ENCODE assay signal across 8 cellular contexts in genomic region chr7:82481499-82482097, GRCh38. TPM values are rescaled to one million over a fixed set of nuclear protein-coding genes. Genes with fewer than 3 reads are reported as not detected.
A peak's percentile ranks its signal among the peaks of the same experiment; 100 is the strongest.
DNase-seq lines count a peak whose midpoint lies in the region; ATAC-seq and TF ChIP-seq lines count a peak whose summit lies in the region.

No MANE protein-coding gene starts in this region.

- peak; percentile 25 for DNase-seq in EL
- peak; percentile 27 for DNase-seq in NCI-H2081 treated with DMSO at 0.1 percent for 48 hours (lab: John Stamatoyannopoulos, UW)
- no peak for DNase-seq in coronary artery (ENCODE audit: low spot score)
- DNase-seq in neural crest cell (ENCODE audit: low read depth, low spot score), result no peak
- no peak for DNase-seq in NK-92 (lab: John Stamatoyannopoulos, UW; ENCODE audit: unreplicated experiment)
- no peak for DNase-seq in activated CD8-positive, alpha-beta memory T cell treated with anti-CD3 and anti-CD28 coated beads, Interleukin-2, amount 50 U/mL, for 48 hours

- no peak overlapping the region for H3K4me3 ChIP-seq in coronary artery

- TF ChIP-seq CTCF in coronary artery (IDR thresholded peaks at IDR 0.05), result peak; percentile 67
- TF ChIP-seq CTCF in neural crest cell (conservative IDR thresholded peaks at IDR 0.05), result peak; percentile 88

- H3K4me1 Mint-ChIP-seq in neural crest cell, result no peaks in the 10 kb centered on the region

- ATAC-seq in GM21786 (IDR thresholded peaks at IDR 0.05; ENCODE audit: unreplicated experiment) (peak; percentile 79), GM19452 (IDR thresholded peaks at IDR 0.05; ENCODE audit: unreplicated experiment) (no peak)

- H3K27ac ChIP-seq in coronary artery, result no peak overlapping the region

- no peaks in the 10 kb centered on the region for H3K36me3 Mint-ChIP-seq in neural crest cell (ENCODE audit: low read depth)

- H3K9me3 Mint-ChIP-seq in neural crest cell, result no peaks in the 10 kb centered on the region

- no peak overlapping the region for H3K27ac Mint-ChIP-seq in neural crest cell (ENCODE audit: unreplicated experiment)

- H3K4me3 Mint-ChIP-seq in neural crest cell, result no peak overlapping the region

- H3K27me3 Mint-ChIP-seq in neural crest cell (ENCODE audit: low read depth), result peaks cover 3% of the 10 kb centered on the region

RNA-seq across cellular contexts. Expression of gene CACNA2D1, which starts 38.0 kb away (rescaled TPM):
- total RNA-seq in neural crest cell, result 3.1 and 4.5 TPM in 2 replicates

Comparison
In these comparisons a context has a peak if more than half of its experiments do, and no peak if none do; other contexts are left out.
1. DNase-seq: peak in EL (single experiment) and NCI-H2081 treated with DMSO at 0.1 percent for 48 hours (single experiment); none in coronary artery (single experiment), neural crest cell (single experiment), NK-92 (single experiment) and activated CD8-positive, alpha-beta memory T cell treated with anti-CD3 and anti-CD28 coated beads, Interleukin-2, amount 50 U/mL, for 48 hours (single experiment).